10 cellular contexts compared by ENCODE assay signal in genomic region chr1:25198731-25199231, GRCh38. TPM values are rescaled to one million over a fixed set of nuclear protein-coding genes. Genes with fewer than 3 reads are reported as not detected.
A peak's percentile ranks its signal among the peaks of the same experiment; 100 is the strongest.
DNase-seq lines count a peak whose midpoint lies in the region; ATAC-seq and TF ChIP-seq lines count a peak whose summit lies in the region.
"Had no signal": no experiment of that assay in that cellular context is flagged by ENCODE, and none has a peak within 500 bp of the region (broad histone marks: within the 10 kb centered on the region; RNA-seq: fewer than 3 reads in every experiment).

No MANE protein-coding gene starts in this region.

- no peak for TF ChIP-seq POLR2A in body of pancreas (IDR thresholded peaks at IDR 0.05)

- DNase-seq in AG20443 (ENCODE audit: low spot score) (peak; percentile 74), LHCN-M2 (ENCODE audit: low read depth) (peak; percentile 58), body of pancreas (peak; percentile 22 to 61 (median 40)), myocyte (ENCODE audit: low read depth) (peak; percentile 83)
- DNase-seq: GDM1 had no signal

- H3K4me3 ChIP-seq in body of pancreas, result no peak overlapping the region

- no peaks in the 10 kb centered on the region for H3K27me3 ChIP-seq in body of pancreas

- no peaks in the 10 kb centered on the region for H3K9me3 ChIP-seq in body of pancreas

- ATAC-seq in body of pancreas (peak; percentile 61), HG02938 (IDR thresholded peaks at IDR 0.05; ENCODE audit: unreplicated experiment) (no peak), GM18870 (IDR thresholded peaks at IDR 0.05; ENCODE audit: unreplicated experiment) (no peak), GM18861 (IDR thresholded peaks at IDR 0.05; ENCODE audit: unreplicated experiment) (no peak), HG02610 (IDR thresholded peaks at IDR 0.05; ENCODE audit: unreplicated experiment) (no peak)
- ATAC-seq: natural killer cell treated with Interleukin-12 subunit alpha and Interleukin-12 subunit beta and Interleukin-15 and Interleukin-18, amount 100 ng/mL, for 72 hours had no signal

- H3K27ac ChIP-seq in body of pancreas, result peak overlapping the region in 3 of 4 donors; percentile 51 to 66 (median 64)

- TF ChIP-seq CTCF in body of pancreas (IDR thresholded peaks at IDR 0.05), result no peak

- H3K4me1 ChIP-seq in body of pancreas, result no peaks in the 10 kb centered on the region

- no peaks in the 10 kb centered on the region for H3K36me3 ChIP-seq in body of pancreas (replicated peaks in 1 of 2; ENCODE audit: insufficient read depth in 1 of 2, low read depth in 2 of 2)

- intact Hi-C loops in body of pancreas (cut with DNase I), result no loop called here

- WGBS in body of pancreas, 2 donors, result 48 to 52% methylated on average over 18 of the region's 18 CpGs

RNA-seq across cellular contexts. Expression of gene SYF2, which starts 33.5 kb away (rescaled TPM):
- total RNA-seq in LHCN-M2 (2014; rRNA removed), result 50.4 and 52.6 TPM in 2 replicates
- polyA plus RNA-seq in LHCN-M2 (2012), result 29.5 TPM
- total RNA-seq in body of pancreas, result 10 to 100 TPM; 25.7 to 48.5 TPM
- total RNA-seq in myocyte, result 38.5 and 56.1 TPM in 2 replicates
- 31.1 TPM for polyA plus RNA-seq in myocyte (2012)

RNA-seq across cellular contexts. Expression of gene RSRP1, which starts 48.5 kb away (rescaled TPM):
- 65.3 and 75.0 TPM in 2 replicates for total RNA-seq in LHCN-M2 (2014; rRNA removed)
- 15.5 TPM for polyA plus RNA-seq in LHCN-M2 (2012)
- total RNA-seq in body of pancreas, result 100 to 1,000 TPM in 1 of 2 donors, 10 to 100 TPM in 1; 94.4 to 158 TPM
- 83.7 and 87.6 TPM in 2 replicates for total RNA-seq in myocyte
- 42.5 TPM for polyA plus RNA-seq in myocyte (2012)
